In genomic region chr10:118106426-118106825, GRCh38 we compare ENCODE assay signal across 8 cellular contexts. TPM values are rescaled to one million over a fixed set of nuclear protein-coding genes. Genes with fewer than 3 reads are reported as not detected.
A peak's percentile ranks its signal among the peaks of the same experiment; 100 is the strongest.
DNase-seq lines count a peak whose midpoint lies in the region; ATAC-seq and TF ChIP-seq lines count a peak whose summit lies in the region.

No MANE protein-coding gene starts in this region.

- H3K9me2 ChIP-seq in PC-3 (replicated peaks; ENCODE audit: low read length) = no peaks in the 10 kb centered on the region

- H3K9ac ChIP-seq in PC-3 (ENCODE audit: low read length) = no peak overlapping the region

- no peak overlapping the region for H3K4me3 Mint-ChIP-seq in activated T-helper 2 cell treated with anti-CD3 and anti-CD28 coated beads, Interferon-gamma antibody, Interleukin-2, Interleukin-4, amounts not matched to agents 10 μg/mL and 5 μg/mL and 100 μg/mL, durations not matched to agents 14 hours and 24 hours and 36 hours (ENCODE audit: low read depth)

- H3K9me3 Mint-ChIP-seq in activated T-helper 2 cell treated with anti-CD3 and anti-CD28 coated beads, Interferon-gamma antibody, Interleukin-2, Interleukin-4, amounts not matched to agents 10 μg/mL and 5 μg/mL and 100 μg/mL, durations not matched to agents 14 hours and 24 hours and 36 hours = no peaks in the 10 kb centered on the region

- H4K20me1 ChIP-seq in PC-3 (ENCODE audit: low read length) = no peaks in the 10 kb centered on the region

- POLR2A ChIA-PET in PC-3 (lab: Charles Lee; ENCODE audit: unreplicated experiment) = no interaction called here

- no peaks in the 10 kb centered on the region for H3K36me3 Mint-ChIP-seq in activated T-helper 2 cell treated with anti-CD3 and anti-CD28 coated beads, Interferon-gamma antibody, Interleukin-2, Interleukin-4, amounts not matched to agents 10 μg/mL and 5 μg/mL and 100 μg/mL, durations not matched to agents 14 hours and 24 hours and 36 hours (ENCODE audit: low read depth)

- H3K36me3 ChIP-seq in heart right ventricle (no peaks in the 10 kb centered on the region), PC-3 (ENCODE audit: low read depth, low read length) (no peaks in the 10 kb centered on the region), upper lobe of right lung (no peaks in the 10 kb centered on the region)

- no TSS peak for BruUV-seq in PC-3 (replicated peaks; lab: Mats Ljungman, UMichigan)

- H3F3A ChIP-seq in PC-3 (ENCODE audit: low read length, unreplicated experiment) = no peaks in the 10 kb centered on the region

- H3K79me2 ChIP-seq in PC-3 (ENCODE audit: low read length) = no peaks in the 10 kb centered on the region

- H3K4me1 Mint-ChIP-seq in activated T-helper 2 cell treated with anti-CD3 and anti-CD28 coated beads, Interferon-gamma antibody, Interleukin-2, Interleukin-4, amounts not matched to agents 10 μg/mL and 5 μg/mL and 100 μg/mL, durations not matched to agents 14 hours and 24 hours and 36 hours (ENCODE audit: low read depth) = peaks cover 6% of the 10 kb centered on the region

- H3K4me3 ChIP-seq in heart right ventricle (no peak overlapping the region), PC-3 (ENCODE audit: low read length) (no peak overlapping the region), fibroblast of villous mesenchyme (ENCODE audit: low read depth, low read length) (no peak overlapping the region), upper lobe of right lung (no peak overlapping the region)

- no peaks in the 10 kb centered on the region for H3K4me1 ChIP-seq in heart right ventricle
- H3K4me1 ChIP-seq in PC-3 (ENCODE audit: insufficient read depth, low read length) = no peaks in the 10 kb centered on the region
- no peaks in the 10 kb centered on the region for H3K4me1 ChIP-seq in upper lobe of right lung

- intact Hi-C loops in heart right ventricle (cut with DNase I) = loop anchor here in 2 of 10 donors (10.0 kb wide), 1 partner anchor 572 kb away; no protein-coding TSS in a partner anchor
- intact Hi-C loops in Right ventricle myocardium superior (cut with DNase I) = no loop called here
- intact Hi-C loops in PC-3 (cut with micrococcal nuclease) = loop anchor here (1.0 to 2.0 kb wide), 2 partner anchors 177 to 568 kb away; no protein-coding TSS in a partner anchor
- intact Hi-C loops in upper lobe of right lung (cut with DNase I) = no loop called here
- intact Hi-C loops in activated T-helper 2 cell treated with anti-CD3 and anti-CD28 coated beads, Interferon-gamma antibody, Interleukin-2, Interleukin-4, amounts not matched to agents 10 μg/mL and 5 μg/mL and 100 μg/mL, durations not matched to agents 14 hours and 24 hours and 36 hours (cut with micrococcal nuclease) = no loop called here

- peak in 1 of 2 donors; percentile 10 for DNase-seq in heart right ventricle
- DNase-seq in Right ventricle myocardium superior = no peak
- peak; percentile 40 for DNase-seq in PC-3
- peak; percentile 56 for DNase-seq in fibroblast of villous mesenchyme (ENCODE audit: low read depth)
- no peak for DNase-seq in upper lobe of right lung
- no peak for DNase-seq in effector CD4-positive, alpha-beta T cell
- no peak for DNase-seq in Ammon's horn (ENCODE audit: low spot score)
- no peak for DNase-seq in activated T-helper 2 cell treated with anti-CD3 and anti-CD28 coated beads, Interferon-gamma antibody, Interleukin-2, Interleukin-4, amounts not matched to agents 10 μg/mL and 5 μg/mL and 100 μg/mL, durations not matched to agents 14 hours and 24 hours and 36 hours (ENCODE audit: low spot score)

- TF ChIP-seq CTCF in heart right ventricle (IDR thresholded peaks at IDR 0.05) (peak in 7 of 9 donors; percentile 21 to 56 (median 48)), PC-3 (conservative IDR thresholded peaks at IDR 0.05; ENCODE audit: low read depth, low read length) (peak; percentile 59), fibroblast of villous mesenchyme (IDR thresholded peaks at IDR 0.05; ENCODE audit: insufficient read depth, low read depth, low read length) (peak; percentile 58), upper lobe of right lung (IDR thresholded peaks at IDR 0.05) (peak; percentile 40)

- H3K27me3 ChIP-seq in heart right ventricle (peaks cover 0 to 4% (median 0%) of the 10 kb centered on the region in 7 donors), PC-3 (ENCODE audit: low read length) (0 out of 2 replicates have a peak, but pooled peaks cover 5% of the 10 kb centered on the region), upper lobe of right lung (no peaks in the 10 kb centered on the region)

- WGBS in heart right ventricle, 2 donors = 24 to 34% methylated on average over 3 of the region's 3 CpGs

- H2AFZ ChIP-seq in PC-3 (ENCODE audit: low read length) = no peak overlapping the region

- no peak overlapping the region for H3K27ac Mint-ChIP-seq in activated T-helper 2 cell treated with anti-CD3 and anti-CD28 coated beads, Interferon-gamma antibody, Interleukin-2, Interleukin-4, amounts not matched to agents 10 μg/mL and 5 μg/mL and 100 μg/mL, durations not matched to agents 14 hours and 24 hours and 36 hours

- H3K27me3 Mint-ChIP-seq in activated T-helper 2 cell treated with anti-CD3 and anti-CD28 coated beads, Interferon-gamma antibody, Interleukin-2, Interleukin-4, amounts not matched to agents 10 μg/mL and 5 μg/mL and 100 μg/mL, durations not matched to agents 14 hours and 24 hours and 36 hours (ENCODE audit: low read depth) = peaks cover 3% of the 10 kb centered on the region

- H3K9me3 ChIP-seq in heart right ventricle (no peaks in the 10 kb centered on the region), PC-3 (ENCODE audit: low read length) (no peaks in the 10 kb centered on the region), upper lobe of right lung (no peaks in the 10 kb centered on the region)

- H3K27ac ChIP-seq in heart right ventricle = no peak overlapping the region
- no peak overlapping the region for H3K27ac ChIP-seq in PC-3 (ENCODE audit: low read length)
- no peak overlapping the region for H3K27ac ChIP-seq in upper lobe of right lung

- CTCF ChIA-PET in PC-3 (lab: Charles Lee) = no interaction called here

- ATAC-seq in heart right ventricle (peak in 1 of 8 donors; percentile 39), Right ventricle myocardium superior (ENCODE audit: poor library complexity) (no peak), PC-3 (peak; percentile 40; the same call in 1 of the 2 replicates), upper lobe of right lung (peak; percentile 72)

- H3K4me2 ChIP-seq in PC-3 (ENCODE audit: low read length) = no peak overlapping the region

RNA-seq across cellular contexts. Expression of gene RAB11FIP2, which starts 59.7 kb away (rescaled TPM):
- total RNA-seq in heart right ventricle (10 to 100 TPM; 12.2 to 17.2 (median 13.7) TPM), Right ventricle myocardium superior (9.4 TPM), PC-3 (2014; rRNA removed) (4.4 and 8.2 TPM in 2 replicates), fibroblast of villous mesenchyme (25.1 and 28.5 TPM in 2 replicates), upper lobe of right lung (27.6 TPM)
- polyA plus RNA-seq in heart right ventricle = 1 to 10 TPM; 2.6 to 2.8 TPM
- total RNA-seq in activated T-helper 2 cell treated with anti-CD3 and anti-CD28 coated beads, Interferon-gamma antibody, Interleukin-2, Interleukin-4, amounts not matched to agents 10 μg/mL and 5 μg/mL and 100 μg/mL, durations not matched to agents 14 hours and 24 hours and 36 hours = 11.2 and 13.8 TPM in 2 replicates

Comparison
In these comparisons a context has a peak if more than half of its experiments do, and no peak if none do; other contexts are left out.
1. DNase-seq: peak in PC-3 (single experiment) and fibroblast of villous mesenchyme (single experiment); none in Right ventricle myocardium superior (single experiment), upper lobe of right lung (single experiment), effector CD4-positive, alpha-beta T cell (single experiment), Ammon's horn (single experiment) and activated T-helper 2 cell treated with anti-CD3 and anti-CD28 coated beads, Interferon-gamma antibody, Interleukin-2, Interleukin-4, amounts not matched to agents 10 μg/mL and 5 μg/mL and 100 μg/mL, durations not matched to agents 14 hours and 24 hours and 36 hours (single experiment).
2. Peak in every context shown above with its lines, with median percentiles within 50 percentile points of each other: CTCF ChIP-seq.